Comparison of ENCODE assay signal across 8 cellular contexts in genomic region chr11:88886796-88887195, GRCh38.
DNase-seq lines count a peak whose midpoint lies in the region; ATAC-seq and TF ChIP-seq lines count a peak whose summit lies in the region.

No MANE protein-coding gene starts in this region.

- H3K27ac ChIP-seq in RWPE2 (ENCODE audit: poor library complexity, severe bottlenecking) = no peak overlapping the region

- no peaks in the 10 kb centered on the region for H3K27me3 ChIP-seq in RWPE2 (ENCODE audit: insufficient read depth, poor library complexity, severe bottlenecking)

- no peaks in the 10 kb centered on the region for H3K9me3 ChIP-seq in RWPE2 (ENCODE audit: severe bottlenecking)

- ATAC-seq in HG03097 (IDR thresholded peaks at IDR 0.05; ENCODE audit: low FRiP score, unreplicated experiment) (peak; percentile 61), RWPE2 (ENCODE audit: low read depth) (peak; percentile 53; the same call in 1 of the 3 replicates), GM21723 (IDR thresholded peaks at IDR 0.05; ENCODE audit: unreplicated experiment) (no peak)

- H3K4me3 ChIP-seq in RWPE2 (ENCODE audit: severe bottlenecking) = no peak overlapping the region

- DNase-seq in AG20443 (ENCODE audit: low spot score) (peak; percentile 27), RWPE2 (ENCODE audit: low spot score) (no peak), dermis microvascular lymphatic vessel endothelial cell (ENCODE audit: low read depth in 2 of 2) (peak; percentile 0 to 51), NCI-H187 treated with DMSO at 0.1 percent for 48 hours (lab: John Stamatoyannopoulos, UW) (no peak)
- peak; percentile 0 to 15 for DNase-seq in stimulated activated CD4-positive, alpha-beta T cell treated with anti-CD3 and anti-CD28 coated beads, Interleukin-4, amount 100 ng/mL, for 48 hours (ENCODE audit: low read depth in 2 of 2)

- no peaks in the 10 kb centered on the region for H3K36me3 ChIP-seq in RWPE2 (ENCODE audit: low read depth)

- no peaks in the 10 kb centered on the region for H3K4me1 ChIP-seq in RWPE2 (ENCODE audit: insufficient read depth, poor library complexity, severe bottlenecking)

- TF ChIP-seq CTCF in GM12872 (IDR thresholded peaks at IDR 0.05; ENCODE audit: insufficient read depth, low read depth, low read length) (peak; percentile 62), RWPE2 (IDR thresholded peaks at IDR 0.05; ENCODE audit: poor library complexity, severe bottlenecking) (peak; percentile 41)

Comparison
In these comparisons a context has a peak if more than half of its experiments do, and no peak if none do; other contexts are left out.
1. DNase-seq: peak in AG20443 (single experiment), dermis microvascular lymphatic vessel endothelial cell (2 of 2) and stimulated activated CD4-positive, alpha-beta T cell treated with anti-CD3 and anti-CD28 coated beads, Interleukin-4, amount 100 ng/mL, for 48 hours (2 of 2); none in RWPE2 (single experiment) and NCI-H187 treated with DMSO at 0.1 percent for 48 hours (single experiment).